In genomic region chr4:40180356-40180755, GRCh38 we compare ENCODE assay signal across 14 cellular contexts. TPM values are rescaled to one million over a fixed set of nuclear protein-coding genes. Genes with fewer than 3 reads are reported as not detected.
DNase-seq lines count a peak whose midpoint lies in the region; ATAC-seq and TF ChIP-seq lines count a peak whose summit lies in the region.
"Had no signal": no experiment of that assay in that cellular context is flagged by ENCODE, and none has a peak within 500 bp of the region (broad histone marks: within the 10 kb centered on the region; RNA-seq: fewer than 3 reads in every experiment).

No MANE protein-coding gene starts in this region.

- no peak overlapping the region for H3K4me3 Mint-ChIP-seq in naive thymus-derived CD4-positive, alpha-beta T cell
- H3K4me3 Mint-ChIP-seq: nephron progenitor cell had no signal

- intact Hi-C loops in naive thymus-derived CD4-positive, alpha-beta T cell (cut with micrococcal nuclease), result no loop called here

- no peaks in the 10 kb centered on the region for H3K27me3 Mint-ChIP-seq in naive thymus-derived CD4-positive, alpha-beta T cell

- no peak overlapping the region for H3K27ac Mint-ChIP-seq in naive thymus-derived CD4-positive, alpha-beta T cell
- H3K27ac Mint-ChIP-seq: nephron progenitor cell had no signal

- H3K4me1 ChIP-seq in naive thymus-derived CD4-positive, alpha-beta T cell (ENCODE audit: control insufficient read depth in 2 of 2, insufficient read depth in 2 of 2, low read length in 2 of 2), result peaks cover 6 to 8% of the 10 kb centered on the region in 2 donors

- TF ChIP-seq CTCF in NB4 (IDR thresholded peaks at IDR 0.05; ENCODE audit: low read depth, low read length), result no peak
- TF ChIP-seq CTCF in brain microvascular endothelial cell (IDR thresholded peaks at IDR 0.05; ENCODE audit: low read depth, low read length, missing control alignments), result no peak

- H3K27ac ChIP-seq in brain microvascular endothelial cell, result peak overlapping the region; percentile 18
- H3K27ac ChIP-seq in naive thymus-derived CD4-positive, alpha-beta T cell (ENCODE audit: low read depth, low read length), result no peak overlapping the region
- H3K27ac ChIP-seq: 22Rv1, transverse colon had no signal

- H3K9me3 Mint-ChIP-seq in naive thymus-derived CD4-positive, alpha-beta T cell, result peaks cover 0 to 2% (median 0%) of the 10 kb centered on the region in 11 donors

- in situ Hi-C loops in brain microvascular endothelial cell (cut with HindIII; ENCODE audit: low pct_ligation_motif_present, low sequenced_read_pairs), result no loop called here

- CTCF ChIA-PET in naive thymus-derived CD4-positive, alpha-beta T cell (lab: Charles Lee), result no interaction called here

- H3K36me3 ChIP-seq in brain microvascular endothelial cell (replicated peaks), result no peaks in the 10 kb centered on the region
- no peaks in the 10 kb centered on the region for H3K36me3 ChIP-seq in naive thymus-derived CD4-positive, alpha-beta T cell (ENCODE audit: control insufficient read depth in 2 of 3, insufficient read depth in 3 of 3, low read length in 3 of 3)
- H3K36me3 ChIP-seq: transverse colon had no signal

- peak; percentile 25 for DNase-seq in NCI-H146 (lab: John Stamatoyannopoulos, UW)
- DNase-seq in NCI-H146 treated with DMSO at 0.1 percent for 48 hours (lab: John Stamatoyannopoulos, UW; ENCODE audit: unreplicated experiment), result no peak
- DNase-seq in NB4 (ENCODE audit: low read depth), result peak; percentile 80
- DNase-seq in brain microvascular endothelial cell, result peak; percentile 31
- no peak for DNase-seq in naive thymus-derived CD4-positive, alpha-beta T cell
- no peak for DNase-seq in GDM1 (lab: John Stamatoyannopoulos, UW)
- DNase-seq: amniotic stem cell; NCI-H524; nephron progenitor cell; stimulated activated CD4-positive, alpha-beta T cell treated with anti-CD3 and anti-CD28 coated beads, Interleukin-2, amount 100 ng/mL, for 48 hours; transverse colon had no signal

- H3K4me3 ChIP-seq in NB4 (ENCODE audit: low read depth, low read length) (no peak overlapping the region), brain microvascular endothelial cell (ENCODE audit: low read depth, low read length) (no peak overlapping the region)
- H3K4me3 ChIP-seq in naive thymus-derived CD4-positive, alpha-beta T cell (ENCODE audit: low read length), result no peak overlapping the region
- H3K4me3 ChIP-seq: transverse colon had no signal

- POLR2A ChIA-PET in naive thymus-derived CD4-positive, alpha-beta T cell (lab: Charles Lee), result interaction anchor here (7.6 kb wide), 1 partner anchor 14 kb away, joined by 62 read pairs; the partner anchor contains the start of gene RHOH

- no peak for TF ChIP-seq POLR2A in NB4 (IDR thresholded peaks at IDR 0.05; ENCODE audit: extremely low read depth, insufficient read length)

- H3K4me1 Mint-ChIP-seq in naive thymus-derived CD4-positive, alpha-beta T cell, result peaks cover 13 to 47% (median 34%) of the 10 kb centered on the region in 7 donors

- H3K27me3 ChIP-seq in brain microvascular endothelial cell (replicated peaks), result no peaks in the 10 kb centered on the region
- H3K27me3 ChIP-seq in naive thymus-derived CD4-positive, alpha-beta T cell (ENCODE audit: control insufficient read depth in 2 of 2, insufficient read depth in 2 of 2, low read length in 2 of 2), result no peaks in the 10 kb centered on the region

- peaks cover 0 to 2% (median 0%) of the 10 kb centered on the region in 5 donors for H3K36me3 Mint-ChIP-seq in naive thymus-derived CD4-positive, alpha-beta T cell

- peak; percentile 63 for ATAC-seq in naive thymus-derived CD4-positive, alpha-beta T cell
- ATAC-seq in HG02981 (IDR thresholded peaks at IDR 0.05; ENCODE audit: unreplicated experiment) (no peak), GM19328 (IDR thresholded peaks at IDR 0.05; ENCODE audit: unreplicated experiment) (no peak)

- H3K9me3 ChIP-seq in naive thymus-derived CD4-positive, alpha-beta T cell (ENCODE audit: control insufficient read depth in 2 of 3, low read length in 3 of 3), result no peaks in the 10 kb centered on the region
- H3K9me3 ChIP-seq: transverse colon had no signal

RNA-seq across cellular contexts. Expression of gene RHOH, which starts 16.5 kb away (rescaled TPM):
- 100 to 1,000 TPM; 160 to 370 (median 250) TPM for total RNA-seq in naive thymus-derived CD4-positive, alpha-beta T cell
- polyA plus RNA-seq in naive thymus-derived CD4-positive, alpha-beta T cell, result 100 to 1,000 TPM; 393 to 479 TPM

Comparison
In these comparisons a context has a peak if more than half of its experiments do, and no peak if none do; other contexts are left out.
1. DNase-seq: peak in NCI-H146 (single experiment), NB4 (single experiment) and brain microvascular endothelial cell (single experiment); none in NCI-H146 treated with DMSO at 0.1 percent for 48 hours (single experiment), naive thymus-derived CD4-positive, alpha-beta T cell (0 of 9) and GDM1 (single experiment).